Comparison of ENCODE assay signal across 1 cellular context in genomic region chr12:132173135-132174014, GRCh38.
TF ChIP-seq lines count a peak whose summit lies in the region.

No MANE protein-coding gene starts in this region.

TF ChIP-seq in GM12878, 131 proteins besides CTCF, POLR2A, EP300 and RAD21:
- TF ChIP-seq, protein P1, sequence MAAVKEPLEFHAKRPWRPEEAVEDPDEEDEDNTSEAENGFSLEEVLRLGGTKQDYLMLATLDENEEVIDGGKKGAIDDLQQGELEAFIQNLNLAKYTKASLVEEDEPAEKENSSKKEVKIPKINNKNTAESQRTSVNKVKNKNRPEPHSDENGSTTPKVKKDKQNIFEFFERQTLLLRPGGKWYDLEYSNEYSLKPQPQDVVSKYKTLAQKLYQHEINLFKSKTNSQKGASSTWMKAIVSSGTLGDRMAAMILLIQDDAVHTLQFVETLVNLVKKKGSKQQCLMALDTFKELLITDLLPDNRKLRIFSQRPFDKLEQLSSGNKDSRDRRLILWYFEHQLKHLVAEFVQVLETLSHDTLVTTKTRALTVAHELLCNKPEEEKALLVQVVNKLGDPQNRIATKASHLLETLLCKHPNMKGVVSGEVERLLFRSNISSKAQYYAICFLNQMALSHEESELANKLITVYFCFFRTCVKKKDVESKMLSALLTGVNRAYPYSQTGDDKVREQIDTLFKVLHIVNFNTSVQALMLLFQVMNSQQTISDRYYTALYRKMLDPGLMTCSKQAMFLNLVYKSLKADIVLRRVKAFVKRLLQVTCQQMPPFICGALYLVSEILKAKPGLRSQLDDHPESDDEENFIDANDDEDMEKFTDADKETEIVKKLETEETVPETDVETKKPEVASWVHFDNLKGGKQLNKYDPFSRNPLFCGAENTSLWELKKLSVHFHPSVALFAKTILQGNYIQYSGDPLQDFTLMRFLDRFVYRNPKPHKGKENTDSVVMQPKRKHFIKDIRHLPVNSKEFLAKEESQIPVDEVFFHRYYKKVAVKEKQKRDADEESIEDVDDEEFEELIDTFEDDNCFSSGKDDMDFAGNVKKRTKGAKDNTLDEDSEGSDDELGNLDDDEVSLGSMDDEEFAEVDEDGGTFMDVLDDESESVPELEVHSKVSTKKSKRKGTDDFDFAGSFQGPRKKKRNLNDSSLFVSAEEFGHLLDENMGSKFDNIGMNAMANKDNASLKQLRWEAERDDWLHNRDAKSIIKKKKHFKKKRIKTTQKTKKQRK (IDR thresholded peaks at IDR 0.05; ENCODE audit: low read depth, low read length) = no peak
- TF ChIP-seq PAX5 (IDR thresholded peaks at IDR 0.05; ENCODE audit: borderline replicate concordance, low read depth, low read length) (no peak), PKNOX1 (IDR thresholded peaks at IDR 0.05) (no peak), RUNX3 (IDR thresholded peaks at IDR 0.05; ENCODE audit: low read length) (no peak), YY1 (IDR thresholded peaks at IDR 0.05; ENCODE audit: low read depth, low read length) (no peak), POLR2AphosphoS2 (IDR thresholded peaks at IDR 0.05; ENCODE audit: low read depth, low read length) (no peak), RB1 (IDR thresholded peaks at IDR 0.05; ENCODE audit: borderline replicate concordance) (no peak), JUNB (IDR thresholded peaks at IDR 0.05) (no peak), ETV6 (conservative IDR thresholded peaks at IDR 0.05 in 1 of 2, IDR thresholded peaks at IDR 0.05 in 1 of 2; ENCODE audit: borderline replicate concordance in 1 of 2, low read depth in 1 of 2) (no peak), CHD4 (IDR thresholded peaks at IDR 0.05) (no peak), WRNIP1 (IDR thresholded peaks at IDR 0.05; ENCODE audit: borderline replicate concordance, low read depth, low read length) (no peak), HSF1 (IDR thresholded peaks at IDR 0.05; ENCODE audit: low read depth, low read length) (no peak), MEF2A (IDR thresholded peaks at IDR 0.05; ENCODE audit: insufficient read depth, low read depth, low read length) (no peak), CEBPB (IDR thresholded peaks at IDR 0.05; ENCODE audit: borderline replicate concordance in 1 of 2, low read depth in 2 of 2, low read length in 2 of 2) (no peak), NR2C1 (IDR thresholded peaks at IDR 0.05) (no peak)
- TF ChIP-seq, protein P2, sequence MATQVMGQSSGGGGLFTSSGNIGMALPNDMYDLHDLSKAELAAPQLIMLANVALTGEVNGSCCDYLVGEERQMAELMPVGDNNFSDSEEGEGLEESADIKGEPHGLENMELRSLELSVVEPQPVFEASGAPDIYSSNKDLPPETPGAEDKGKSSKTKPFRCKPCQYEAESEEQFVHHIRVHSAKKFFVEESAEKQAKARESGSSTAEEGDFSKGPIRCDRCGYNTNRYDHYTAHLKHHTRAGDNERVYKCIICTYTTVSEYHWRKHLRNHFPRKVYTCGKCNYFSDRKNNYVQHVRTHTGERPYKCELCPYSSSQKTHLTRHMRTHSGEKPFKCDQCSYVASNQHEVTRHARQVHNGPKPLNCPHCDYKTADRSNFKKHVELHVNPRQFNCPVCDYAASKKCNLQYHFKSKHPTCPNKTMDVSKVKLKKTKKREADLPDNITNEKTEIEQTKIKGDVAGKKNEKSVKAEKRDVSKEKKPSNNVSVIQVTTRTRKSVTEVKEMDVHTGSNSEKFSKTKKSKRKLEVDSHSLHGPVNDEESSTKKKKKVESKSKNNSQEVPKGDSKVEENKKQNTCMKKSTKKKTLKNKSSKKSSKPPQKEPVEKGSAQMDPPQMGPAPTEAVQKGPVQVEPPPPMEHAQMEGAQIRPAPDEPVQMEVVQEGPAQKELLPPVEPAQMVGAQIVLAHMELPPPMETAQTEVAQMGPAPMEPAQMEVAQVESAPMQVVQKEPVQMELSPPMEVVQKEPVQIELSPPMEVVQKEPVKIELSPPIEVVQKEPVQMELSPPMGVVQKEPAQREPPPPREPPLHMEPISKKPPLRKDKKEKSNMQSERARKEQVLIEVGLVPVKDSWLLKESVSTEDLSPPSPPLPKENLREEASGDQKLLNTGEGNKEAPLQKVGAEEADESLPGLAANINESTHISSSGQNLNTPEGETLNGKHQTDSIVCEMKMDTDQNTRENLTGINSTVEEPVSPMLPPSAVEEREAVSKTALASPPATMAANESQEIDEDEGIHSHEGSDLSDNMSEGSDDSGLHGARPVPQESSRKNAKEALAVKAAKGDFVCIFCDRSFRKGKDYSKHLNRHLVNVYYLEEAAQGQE (IDR thresholded peaks at IDR 0.05; ENCODE audit: low read depth, low read length) = no peak
- TF ChIP-seq, protein P3, sequence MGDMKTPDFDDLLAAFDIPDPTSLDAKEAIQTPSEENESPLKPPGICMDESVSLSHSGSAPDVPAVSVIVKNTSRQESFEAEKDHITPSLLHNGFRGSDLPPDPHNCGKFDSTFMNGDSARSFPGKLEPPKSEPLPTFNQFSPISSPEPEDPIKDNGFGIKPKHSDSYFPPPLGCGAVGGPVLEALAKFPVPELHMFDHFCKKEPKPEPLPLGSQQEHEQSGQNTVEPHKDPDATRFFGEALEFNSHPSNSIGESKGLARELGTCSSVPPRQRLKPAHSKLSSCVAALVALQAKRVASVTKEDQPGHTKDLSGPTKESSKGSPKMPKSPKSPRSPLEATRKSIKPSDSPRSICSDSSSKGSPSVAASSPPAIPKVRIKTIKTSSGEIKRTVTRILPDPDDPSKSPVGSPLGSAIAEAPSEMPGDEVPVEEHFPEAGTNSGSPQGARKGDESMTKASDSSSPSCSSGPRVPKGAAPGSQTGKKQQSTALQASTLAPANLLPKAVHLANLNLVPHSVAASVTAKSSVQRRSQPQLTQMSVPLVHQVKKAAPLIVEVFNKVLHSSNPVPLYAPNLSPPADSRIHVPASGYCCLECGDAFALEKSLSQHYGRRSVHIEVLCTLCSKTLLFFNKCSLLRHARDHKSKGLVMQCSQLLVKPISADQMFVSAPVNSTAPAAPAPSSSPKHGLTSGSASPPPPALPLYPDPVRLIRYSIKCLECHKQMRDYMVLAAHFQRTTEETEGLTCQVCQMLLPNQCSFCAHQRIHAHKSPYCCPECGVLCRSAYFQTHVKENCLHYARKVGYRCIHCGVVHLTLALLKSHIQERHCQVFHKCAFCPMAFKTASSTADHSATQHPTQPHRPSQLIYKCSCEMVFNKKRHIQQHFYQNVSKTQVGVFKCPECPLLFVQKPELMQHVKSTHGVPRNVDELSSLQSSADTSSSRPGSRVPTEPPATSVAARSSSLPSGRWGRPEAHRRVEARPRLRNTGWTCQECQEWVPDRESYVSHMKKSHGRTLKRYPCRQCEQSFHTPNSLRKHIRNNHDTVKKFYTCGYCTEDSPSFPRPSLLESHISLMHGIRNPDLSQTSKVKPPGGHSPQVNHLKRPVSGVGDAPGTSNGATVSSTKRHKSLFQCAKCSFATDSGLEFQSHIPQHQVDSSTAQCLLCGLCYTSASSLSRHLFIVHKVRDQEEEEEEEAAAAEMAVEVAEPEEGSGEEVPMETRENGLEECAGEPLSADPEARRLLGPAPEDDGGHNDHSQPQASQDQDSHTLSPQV (IDR thresholded peaks at IDR 0.05) = no peak
- TF ChIP-seq, protein P4, sequence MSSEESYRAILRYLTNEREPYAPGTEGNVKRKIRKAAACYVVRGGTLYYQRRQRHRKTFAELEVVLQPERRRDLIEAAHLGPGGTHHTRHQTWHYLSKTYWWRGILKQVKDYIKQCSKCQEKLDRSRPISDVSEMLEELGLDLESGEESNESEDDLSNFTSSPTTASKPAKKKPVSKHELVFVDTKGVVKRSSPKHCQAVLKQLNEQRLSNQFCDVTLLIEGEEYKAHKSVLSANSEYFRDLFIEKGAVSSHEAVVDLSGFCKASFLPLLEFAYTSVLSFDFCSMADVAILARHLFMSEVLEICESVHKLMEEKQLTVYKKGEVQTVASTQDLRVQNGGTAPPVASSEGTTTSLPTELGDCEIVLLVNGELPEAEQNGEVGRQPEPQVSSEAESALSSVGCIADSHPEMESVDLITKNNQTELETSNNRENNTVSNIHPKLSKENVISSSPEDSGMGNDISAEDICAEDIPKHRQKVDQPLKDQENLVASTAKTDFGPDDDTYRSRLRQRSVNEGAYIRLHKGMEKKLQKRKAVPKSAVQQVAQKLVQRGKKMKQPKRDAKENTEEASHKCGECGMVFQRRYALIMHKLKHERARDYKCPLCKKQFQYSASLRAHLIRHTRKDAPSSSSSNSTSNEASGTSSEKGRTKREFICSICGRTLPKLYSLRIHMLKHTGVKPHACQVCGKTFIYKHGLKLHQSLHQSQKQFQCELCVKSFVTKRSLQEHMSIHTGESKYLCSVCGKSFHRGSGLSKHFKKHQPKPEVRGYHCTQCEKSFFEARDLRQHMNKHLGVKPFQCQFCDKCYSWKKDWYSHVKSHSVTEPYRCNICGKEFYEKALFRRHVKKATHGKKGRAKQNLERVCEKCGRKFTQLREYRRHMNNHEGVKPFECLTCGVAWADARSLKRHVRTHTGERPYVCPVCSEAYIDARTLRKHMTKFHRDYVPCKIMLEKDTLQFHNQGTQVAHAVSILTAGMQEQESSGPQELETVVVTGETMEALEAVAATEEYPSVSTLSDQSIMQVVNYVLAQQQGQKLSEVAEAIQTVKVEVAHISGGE (CRISPR knock-in tag; IDR thresholded peaks at IDR 0.05) = no peak
- TF ChIP-seq, protein P5, sequence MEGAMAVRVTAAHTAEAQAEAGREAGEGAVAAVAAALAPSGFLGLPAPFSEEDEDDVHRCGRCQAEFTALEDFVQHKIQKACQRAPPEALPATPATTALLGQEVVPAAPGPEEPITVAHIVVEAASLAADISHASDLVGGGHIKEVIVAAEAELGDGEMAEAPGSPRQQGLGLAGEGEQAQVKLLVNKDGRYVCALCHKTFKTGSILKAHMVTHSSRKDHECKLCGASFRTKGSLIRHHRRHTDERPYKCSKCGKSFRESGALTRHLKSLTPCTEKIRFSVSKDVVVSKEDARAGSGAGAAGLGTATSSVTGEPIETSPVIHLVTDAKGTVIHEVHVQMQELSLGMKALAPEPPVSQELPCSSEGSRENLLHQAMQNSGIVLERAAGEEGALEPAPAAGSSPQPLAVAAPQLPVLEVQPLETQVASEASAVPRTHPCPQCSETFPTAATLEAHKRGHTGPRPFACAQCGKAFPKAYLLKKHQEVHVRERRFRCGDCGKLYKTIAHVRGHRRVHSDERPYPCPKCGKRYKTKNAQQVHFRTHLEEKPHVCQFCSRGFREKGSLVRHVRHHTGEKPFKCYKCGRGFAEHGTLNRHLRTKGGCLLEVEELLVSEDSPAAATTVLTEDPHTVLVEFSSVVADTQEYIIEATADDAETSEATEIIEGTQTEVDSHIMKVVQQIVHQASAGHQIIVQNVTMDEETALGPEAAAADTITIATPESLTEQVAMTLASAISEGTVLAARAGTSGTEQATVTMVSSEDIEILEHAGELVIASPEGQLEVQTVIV (IDR thresholded peaks at IDR 0.05; ENCODE audit: borderline replicate concordance, partially characterized antibody) = no peak
TF ChIP-seq in GM12878: peak in this region for 0.
